Comparison of ENCODE assay signal across 3 cellular contexts in the genomic region with DNA sequence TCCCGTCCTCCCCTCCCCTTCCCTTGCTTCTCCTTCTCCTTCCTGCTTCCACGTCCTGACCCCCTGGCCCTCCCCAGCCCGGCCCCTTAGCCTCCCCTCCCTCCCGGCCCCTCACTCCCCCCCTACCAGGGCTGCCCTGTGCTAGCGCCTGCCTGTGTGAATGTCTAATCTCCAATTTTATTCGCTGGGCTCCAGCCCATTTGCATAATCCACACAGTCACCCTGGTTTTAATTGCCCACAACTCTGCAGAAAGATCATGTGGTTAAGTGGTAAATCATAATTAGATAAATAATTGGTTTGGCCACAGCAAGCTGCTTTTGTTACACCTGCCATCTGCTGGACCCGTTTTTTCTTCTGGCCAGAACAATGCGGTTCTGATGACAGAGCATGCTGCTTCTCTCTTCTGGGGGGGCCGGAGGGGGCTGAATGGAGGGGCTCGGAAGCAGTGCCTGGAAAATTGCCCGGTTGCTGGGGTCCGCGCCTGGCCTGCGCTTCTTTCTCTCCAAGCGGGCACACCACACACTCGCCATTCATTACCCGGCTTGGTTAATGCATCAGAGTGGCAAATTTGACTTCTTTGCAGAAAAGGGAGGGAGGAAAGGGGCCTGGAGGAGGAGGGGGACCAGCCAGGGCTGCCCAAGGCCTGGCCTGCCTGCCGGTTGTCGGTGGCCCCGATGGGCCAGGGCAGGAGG.
TF ChIP-seq lines count a peak whose summit lies in the region.

No MANE protein-coding gene starts in this region.

TF ChIP-seq in SK-N-SH, 30 proteins besides CTCF, POLR2A, EP300 and RAD21:
- TF ChIP-seq MEF2A (IDR thresholded peaks at IDR 0.05; ENCODE audit: borderline replicate concordance, low read depth) (no peak), GATA2 (CRISPR knock-in tag; IDR thresholded peaks at IDR 0.05) (no peak), EZH2phosphoT487 (IDR thresholded peaks at IDR 0.05; ENCODE audit: borderline replicate concordance, low read depth) (no peak), MXI1 (IDR thresholded peaks at IDR 0.05; ENCODE audit: low read depth, low read length) (peak; percentile 22; the same call in 1 of the 2 replicates), CHD2 (IDR thresholded peaks at IDR 0.05; ENCODE audit: low read length, partially characterized antibody) (peak; percentile 35), REST (IDR thresholded peaks at IDR 0.05; ENCODE audit: low read depth, low read length) (no peak), USF2 (IDR thresholded peaks at IDR 0.05; ENCODE audit: borderline replicate concordance, low read depth, low read length) (no peak), GABPA (IDR thresholded peaks at IDR 0.05; ENCODE audit: low read depth) (no peak), SMC3 (IDR thresholded peaks at IDR 0.05; ENCODE audit: low read depth, low read length) (no peak), RFX5 (IDR thresholded peaks at IDR 0.05; ENCODE audit: low read length) (no peak), YY1 (IDR thresholded peaks at IDR 0.05; ENCODE audit: low read depth) (no peak)
- TF ChIP-seq, protein P1, sequence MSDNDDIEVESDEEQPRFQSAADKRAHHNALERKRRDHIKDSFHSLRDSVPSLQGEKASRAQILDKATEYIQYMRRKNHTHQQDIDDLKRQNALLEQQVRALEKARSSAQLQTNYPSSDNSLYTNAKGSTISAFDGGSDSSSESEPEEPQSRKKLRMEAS (IDR thresholded peaks at IDR 0.05; ENCODE audit: low read depth), result no peak
- TF ChIP-seq, protein P2, sequence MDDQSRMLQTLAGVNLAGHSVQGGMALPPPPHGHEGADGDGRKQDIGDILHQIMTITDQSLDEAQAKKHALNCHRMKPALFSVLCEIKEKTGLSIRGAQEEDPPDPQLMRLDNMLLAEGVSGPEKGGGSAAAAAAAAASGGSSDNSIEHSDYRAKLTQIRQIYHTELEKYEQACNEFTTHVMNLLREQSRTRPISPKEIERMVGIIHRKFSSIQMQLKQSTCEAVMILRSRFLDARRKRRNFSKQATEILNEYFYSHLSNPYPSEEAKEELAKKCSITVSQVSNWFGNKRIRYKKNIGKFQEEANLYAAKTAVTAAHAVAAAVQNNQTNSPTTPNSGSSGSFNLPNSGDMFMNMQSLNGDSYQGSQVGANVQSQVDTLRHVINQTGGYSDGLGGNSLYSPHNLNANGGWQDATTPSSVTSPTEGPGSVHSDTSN (IDR thresholded peaks at IDR 0.05), result no peak

TF ChIP-seq in SK-N-SH treated with all-trans-retinoic acid at 6 μM for 48 hours, 23 proteins besides CTCF, POLR2A, EP300 and RAD21 (continues in another document):
- TF ChIP-seq ZFP3 (CRISPR knock-in tag; IDR thresholded peaks at IDR 0.05) (no peak), CSRNP3 (CRISPR knock-in tag; IDR thresholded peaks at IDR 0.05) (no peak), ISL1 (CRISPR knock-in tag; IDR thresholded peaks at IDR 0.05) (no peak), GLIS3 (CRISPR knock-in tag; IDR thresholded peaks at IDR 0.05) (no peak), ZFP30 (CRISPR knock-in tag; IDR thresholded peaks at IDR 0.05) (no peak), TSHZ2 (CRISPR knock-in tag; IDR thresholded peaks at IDR 0.05) (no peak), ZNF70 (CRISPR knock-in tag; IDR thresholded peaks at IDR 0.05) (no peak), CREB5 (CRISPR knock-in tag; IDR thresholded peaks at IDR 0.05; ENCODE audit: low read depth) (no peak), PPARA (CRISPR knock-in tag; IDR thresholded peaks at IDR 0.05; ENCODE audit: borderline replicate concordance) (no peak), POU6F1 (CRISPR knock-in tag; IDR thresholded peaks at IDR 0.05; ENCODE audit: borderline replicate concordance, low read depth) (no peak)

TF ChIP-seq in H1, 55 proteins besides CTCF, POLR2A, EP300 and RAD21:
- no peak for TF ChIP-seq TBP (IDR thresholded peaks at IDR 0.05; ENCODE audit: low read depth, low read length)
- TF ChIP-seq KDM4A (IDR thresholded peaks at IDR 0.05; ENCODE audit: low read depth, low read length, severe bottlenecking), result no peak
- no peak for TF ChIP-seq ASH2L (IDR thresholded peaks at IDR 0.05; ENCODE audit: low read length)
- TF ChIP-seq, protein P1 (IDR thresholded peaks at IDR 0.05), result no peak
- TF ChIP-seq SIN3A (conservative IDR thresholded peaks at IDR 0.05 in 1 of 2, IDR thresholded peaks at IDR 0.05 in 1 of 2; ENCODE audit: low read depth in 1 of 2, low read length in 2 of 2), result no peak
- no peak for TF ChIP-seq POLR2AphosphoS5 (IDR thresholded peaks at IDR 0.05; ENCODE audit: low read depth, low read length)
- no peak for TF ChIP-seq GTF2F1 (IDR thresholded peaks at IDR 0.05; ENCODE audit: borderline replicate concordance, low read depth, low read length)
- no peak for TF ChIP-seq ATF3 (IDR thresholded peaks at IDR 0.05; ENCODE audit: insufficient read depth, low read depth, low read length)
- TF ChIP-seq RXRA (IDR thresholded peaks at IDR 0.05; ENCODE audit: insufficient read depth, low read depth, low read length), result no peak
- no peak for TF ChIP-seq GABPA (IDR thresholded peaks at IDR 0.05; ENCODE audit: borderline replicate concordance, insufficient read depth, low read length)
- no peak for TF ChIP-seq KDM5A (IDR thresholded peaks at IDR 0.05; ENCODE audit: low read length)
- no peak for TF ChIP-seq SIRT6 (IDR thresholded peaks at IDR 0.05; ENCODE audit: low read length)
- no peak for TF ChIP-seq SIX5 (IDR thresholded peaks at IDR 0.05; ENCODE audit: low read depth, low read length)
